In the genomic region with DNA sequence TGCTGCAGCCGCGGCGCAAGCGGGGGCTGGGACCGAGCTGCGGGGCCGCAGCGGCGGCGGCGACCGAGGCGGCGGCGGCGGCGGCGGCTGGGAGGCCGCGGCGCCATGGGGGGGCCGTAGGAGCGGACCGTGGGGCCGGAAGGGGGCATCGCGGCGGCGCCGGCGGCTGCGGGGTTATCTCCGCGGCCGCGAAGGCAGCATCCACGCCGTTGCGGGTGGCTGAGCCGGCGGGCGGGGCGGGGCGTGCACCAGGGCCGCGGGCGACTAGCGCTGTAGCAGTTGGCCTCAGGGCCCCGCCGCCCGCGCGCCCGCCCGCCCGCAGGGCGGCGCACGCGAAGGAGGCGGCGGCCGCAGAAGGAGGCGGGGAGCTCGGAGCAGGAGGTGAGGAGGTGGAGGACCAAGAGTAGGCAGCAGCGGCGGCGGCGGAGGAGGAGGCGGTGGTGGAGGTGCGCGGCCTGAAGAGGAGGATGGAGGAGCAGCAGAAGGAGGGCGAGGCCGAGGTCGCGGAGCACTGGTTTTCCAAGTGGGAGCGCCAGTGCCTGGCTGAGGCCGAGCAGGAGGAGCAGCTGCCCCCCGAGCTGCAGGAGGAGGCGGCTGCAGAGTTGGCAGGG, we compare ENCODE assay signal across 8 cellular contexts.
DNase-seq lines count a peak whose midpoint lies in the region; ATAC-seq, FAIRE-seq and TF ChIP-seq lines count a peak whose summit lies in the region.

No MANE protein-coding gene starts in this region.

- no peaks in the 10 kb centered on the region for H3K9me3 ChIP-seq in CD4-positive, alpha-beta T cell (ENCODE audit: control insufficient read depth, low read length)
- H3K9me3 ChIP-seq in SK-N-MC (ENCODE audit: low read depth, low read length) (no peaks in the 10 kb centered on the region), HepG2 (ENCODE audit: low read length) (no peaks in the 10 kb centered on the region), subcutaneous abdominal adipose tissue (ENCODE audit: control insufficient read depth in 5 of 5, low read length in 5 of 5) (no peaks in the 10 kb centered on the region)

- no peak for TF ChIP-seq POLR2A in HepG2 (IDR thresholded peaks at IDR 0.05; ENCODE audit: insufficient read depth in 1 of 2, low read depth in 2 of 2, low read length in 2 of 2)

- TF ChIP-seq EP300 in HepG2 (IDR thresholded peaks at IDR 0.05; ENCODE audit: low read depth in 2 of 2, low read length in 2 of 2), result no peak
- TF ChIP-seq EP300 in HepG2 (CRISPR knock-in tag; IDR thresholded peaks at IDR 0.05; ENCODE audit: borderline replicate concordance), result no peak

- peak overlapping the region; percentile 69 for H3K4me3 ChIP-seq in SK-N-MC
- H3K4me3 ChIP-seq in HepG2 (replicated peaks in 1 of 3; ENCODE audit: insufficient read depth in 1 of 3, low read depth in 2 of 3, low read length in 3 of 3), result peak overlapping the region in 1 of 3 experiments; percentile 23; a peak in 1 of 6 replicates
- peak overlapping the region; percentile 48 to 66 (median 56) for H3K4me3 ChIP-seq in subcutaneous abdominal adipose tissue (ENCODE audit: low read depth in 1 of 5, low read length in 5 of 5)

- H3K36me3 ChIP-seq in SK-N-MC (ENCODE audit: insufficient read depth, low read length) (no peaks in the 10 kb centered on the region), HepG2 (replicated peaks in 1 of 2; ENCODE audit: control insufficient read depth in 1 of 2, insufficient read depth in 2 of 2, low read length in 2 of 2) (no peaks in the 10 kb centered on the region), subcutaneous abdominal adipose tissue (ENCODE audit: control insufficient read depth in 5 of 5, insufficient read depth in 5 of 5, low read length in 5 of 5) (no peaks in the 10 kb centered on the region)

- intact Hi-C loops in CD4-positive, alpha-beta T cell (cut with DNase I, micrococcal nuclease), result no loop called here
- intact Hi-C loops in HepG2 (cut with micrococcal nuclease; ENCODE audit: unreplicated experiment), result no loop called here

- H3K4me1 ChIP-seq in HepG2 (ENCODE audit: insufficient read depth, low read length) (no peaks in the 10 kb centered on the region), subcutaneous abdominal adipose tissue (ENCODE audit: control insufficient read depth in 5 of 5, insufficient read depth in 5 of 5, low read length in 5 of 5) (peaks cover 0 to 10% (median 6%) of the 10 kb centered on the region in 5 donors)

- no peaks in the 10 kb centered on the region for H4K20me1 ChIP-seq in HepG2 (ENCODE audit: insufficient read depth, low read length)

- CTCF ChIA-PET in CD4-positive, alpha-beta T cell (lab: Charles Lee), result no interaction called here
- CTCF ChIA-PET in HepG2 (lab: Yijun Ruan, JAX; ENCODE audit: low intra/inter-chr PET ratio, low total read pairs), result no interaction called here

- H3K27ac Mint-ChIP-seq in CD4-positive, alpha-beta T cell, result no peak overlapping the region

- BruUV-seq in HepG2 (replicated peaks; lab: Mats Ljungman, UMichigan), result no TSS peak

- H3K9ac ChIP-seq in SK-N-MC (ENCODE audit: insufficient read length) (no peak overlapping the region), HepG2 (ENCODE audit: insufficient read depth, low read depth, low read length) (no peak overlapping the region), subcutaneous abdominal adipose tissue (ENCODE audit: low read length in 5 of 5) (no peak overlapping the region)

- WGBS in HepG2 (ENCODE audit: low lambda C conversion rate), result 88% methylated on average over 10 of the region's 80 CpGs

- in situ Hi-C loops in HepG2 (cut with HindIII; ENCODE audit: extremely low pct_ligation_motif_present, low pct_unique_long_range_greater_than_20kb), result no loop called here

- H2AFZ ChIP-seq in HepG2 (ENCODE audit: low read length), result no peak overlapping the region

- POLR2A ChIA-PET in CD4-positive, alpha-beta T cell (lab: Charles Lee), result no interaction called here
- POLR2A ChIA-PET in HepG2 (lab: Yijun Ruan, JAX), result no interaction called here

- FAIRE-seq in HepG2 (lab: Jason Lieb, UNC), result no peak

- H3K27me3 Mint-ChIP-seq in CD4-positive, alpha-beta T cell, result peaks cover 31% of the 10 kb centered on the region

- H3K27ac ChIP-seq in CD4-positive, alpha-beta T cell (ENCODE audit: low read depth, low read length), result no peak overlapping the region
- no peak overlapping the region for H3K27ac ChIP-seq in SK-N-MC
- H3K27ac ChIP-seq in caudate nucleus (ENCODE audit: low read depth, low read length), result peak overlapping the region; percentile 56
- H3K27ac ChIP-seq in HepG2 (ENCODE audit: extremely low read length, insufficient read depth, low read length), result no peak overlapping the region
- H3K27ac ChIP-seq in subcutaneous abdominal adipose tissue (ENCODE audit: low read depth, low read length), result no peak overlapping the region

- TF ChIP-seq CTCF in CD4-positive, alpha-beta T cell (IDR thresholded peaks at IDR 0.05), result no peak
- no peak for TF ChIP-seq CTCF in HepG2 (CRISPR knock-in tag; IDR thresholded peaks at IDR 0.05)

- peak; percentile 66 for ATAC-seq in CD4-positive, alpha-beta T cell (ENCODE audit: poor library complexity)
- peak; percentile 77 for ATAC-seq in GM21737 (IDR thresholded peaks at IDR 0.05; ENCODE audit: unreplicated experiment)
- ATAC-seq in HepG2, result peak; percentile 65
- no peak for ATAC-seq in HG03097 (IDR thresholded peaks at IDR 0.05; ENCODE audit: low FRiP score, unreplicated experiment)

- peak in 4 of 10 experiments; percentile 1 to 35 (median 12) for DNase-seq in CD4-positive, alpha-beta T cell
- DNase-seq in SK-N-MC (ENCODE audit: low read depth, low spot score) (no peak), caudate nucleus (lab: John Stamatoyannopoulos, UW) (peak in 28 of 61 donors; percentile 1 to 88 (median 14)), HepG2 (ENCODE audit: low spot score) (no peak), NCI-H1048 (lab: John Stamatoyannopoulos, UW) (no peak)

- no peaks in the 10 kb centered on the region for H3K9me3 Mint-ChIP-seq in CD4-positive, alpha-beta T cell

- H3K27me3 ChIP-seq in CD4-positive, alpha-beta T cell (ENCODE audit: control insufficient read depth, insufficient read depth, low read length), result peaks cover 24% of the 10 kb centered on the region
- H3K27me3 ChIP-seq in HepG2 (ENCODE audit: control insufficient read depth in 1 of 2, insufficient read depth in 2 of 2, low read length in 2 of 2) (no peaks in the 10 kb centered on the region), subcutaneous abdominal adipose tissue (ENCODE audit: control insufficient read depth in 5 of 5, insufficient read depth in 4 of 5, low read length in 5 of 5) (peaks cover 2 to 24% (median 18%) of the 10 kb centered on the region in 5 donors)

- H3K4me2 ChIP-seq in HepG2 (ENCODE audit: low read depth, low read length), result peak overlapping the region; percentile 7; the same call in 1 of the 2 replicates

- TF ChIP-seq RAD21 in HepG2 (CRISPR knock-in tag; IDR thresholded peaks at IDR 0.05), result no peak

- peak overlapping the region; percentile 20 for H3K4me3 Mint-ChIP-seq in CD4-positive, alpha-beta T cell

- no peaks in the 10 kb centered on the region for H3K36me3 Mint-ChIP-seq in CD4-positive, alpha-beta T cell (ENCODE audit: low read depth)

- H3K4me1 Mint-ChIP-seq in CD4-positive, alpha-beta T cell (ENCODE audit: low read depth), result no peaks in the 10 kb centered on the region

- H3K79me2 ChIP-seq in HepG2 (ENCODE audit: insufficient read depth, low read length), result no peaks in the 10 kb centered on the region

TF ChIP-seq in HepG2, 621 proteins besides CTCF, POLR2A, EP300 and RAD21 (continues in another document):
- no peak for TF ChIP-seq RARA (CRISPR knock-in tag; IDR thresholded peaks at IDR 0.05)
- TF ChIP-seq CENPT (CRISPR knock-in tag; IDR thresholded peaks at IDR 0.05; ENCODE audit: low read depth), result no peak
- TF ChIP-seq, protein P1, sequence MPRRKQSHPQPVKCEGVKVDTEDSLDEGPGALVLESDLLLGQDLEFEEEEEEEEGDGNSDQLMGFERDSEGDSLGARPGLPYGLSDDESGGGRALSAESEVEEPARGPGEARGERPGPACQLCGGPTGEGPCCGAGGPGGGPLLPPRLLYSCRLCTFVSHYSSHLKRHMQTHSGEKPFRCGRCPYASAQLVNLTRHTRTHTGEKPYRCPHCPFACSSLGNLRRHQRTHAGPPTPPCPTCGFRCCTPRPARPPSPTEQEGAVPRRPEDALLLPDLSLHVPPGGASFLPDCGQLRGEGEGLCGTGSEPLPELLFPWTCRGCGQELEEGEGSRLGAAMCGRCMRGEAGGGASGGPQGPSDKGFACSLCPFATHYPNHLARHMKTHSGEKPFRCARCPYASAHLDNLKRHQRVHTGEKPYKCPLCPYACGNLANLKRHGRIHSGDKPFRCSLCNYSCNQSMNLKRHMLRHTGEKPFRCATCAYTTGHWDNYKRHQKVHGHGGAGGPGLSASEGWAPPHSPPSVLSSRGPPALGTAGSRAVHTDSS (CRISPR knock-in tag; conservative IDR thresholded peaks at IDR 0.05), result no peak
